In genomic region chr12:92803921-92804320, GRCh38 we compare ENCODE assay signal across 19 cellular contexts.
"Had no signal": no experiment of that assay in that cellular context is flagged by ENCODE, and none has a peak within 500 bp of the region (broad histone marks: within the 10 kb centered on the region; RNA-seq: fewer than 3 reads in every experiment).

No MANE protein-coding gene starts in this region.

- ATAC-seq: foreskin keratinocyte, gastroesophageal sphincter, left lung, lower lobe of right lung had no signal

- H3K4me3 ChIP-seq: colonic mucosa, esophagus muscularis mucosa, gastroesophageal sphincter, hepatocyte, left lung, lower lobe of right lung had no signal

- H2AFZ ChIP-seq: hepatocyte had no signal

- DNase-seq: cerebellar nuclear complex; colonic mucosa; dermis blood vessel endothelial cell; dorsolateral prefrontal cortex; effector CD4-positive, alpha-beta T cell; effector memory CD4-positive, alpha-beta T cell; foreskin keratinocyte; hypothalamus; immature natural killer cell; islet precursor cell; kidney; kidney glomerular epithelial cell; left lung; lower lobe of right lung; mesendoderm; midbrain had no signal

- H3K36me3 ChIP-seq: colonic mucosa had no signal

- H3K9me3 ChIP-seq: colonic mucosa, gastroesophageal sphincter, lower lobe of right lung had no signal

- H3K27ac ChIP-seq: colonic mucosa, esophagus muscularis mucosa, foreskin keratinocyte, gastroesophageal sphincter, hepatocyte, left lung, lower lobe of right lung had no signal

- H3K4me2 ChIP-seq: hepatocyte had no signal

- H3K27me3 ChIP-seq: colonic mucosa, dorsolateral prefrontal cortex, esophagus muscularis mucosa, foreskin keratinocyte, gastroesophageal sphincter, hepatocyte, left lung had no signal

- H3K4me1 ChIP-seq: colonic mucosa, esophagus muscularis mucosa, foreskin keratinocyte, gastroesophageal sphincter, left lung, lower lobe of right lung had no signal
